In genomic region chr1:17561561-17561985, GRCh38 we compare ENCODE assay signal across 12 cellular contexts. TPM values are rescaled to one million over a fixed set of nuclear protein-coding genes. Genes with fewer than 3 reads are reported as not detected.
DNase-seq lines count a peak whose midpoint lies in the region; ATAC-seq and TF ChIP-seq lines count a peak whose summit lies in the region.
"Had no signal": no experiment of that assay in that cellular context is flagged by ENCODE, and none has a peak within 500 bp of the region (broad histone marks: within the 10 kb centered on the region; RNA-seq: fewer than 3 reads in every experiment).

No MANE protein-coding gene starts in this region.

- H4K20me1 ChIP-seq in IMR-90 (ENCODE audit: insufficient read depth, low read length) = peaks cover 9% of the 10 kb centered on the region; the same call in 1 of the 2 replicates

- peak overlapping the region; percentile 31; the same call in 1 of the 2 replicates for H3K14ac ChIP-seq in IMR-90 (replicated peaks; ENCODE audit: low read depth, low read length)

- no peaks in the 10 kb centered on the region for H3K27me3 ChIP-seq in IMR-90 (ENCODE audit: control insufficient read depth, insufficient read depth, low read length)
- H3K27me3 ChIP-seq in dorsolateral prefrontal cortex = no peaks in the 10 kb centered on the region
- H3K27me3 ChIP-seq in mucosa of rectum (ENCODE audit: control insufficient read depth in 2 of 2, insufficient read depth in 2 of 2, low read length in 2 of 2) = no peaks in the 10 kb centered on the region
- no peaks in the 10 kb centered on the region for H3K27me3 ChIP-seq in tibial nerve
- H3K27me3 ChIP-seq: brain microvascular endothelial cell had no signal

- no peak for TF ChIP-seq RAD21 in IMR-90 (IDR thresholded peaks at IDR 0.05; ENCODE audit: low read length)

- peaks cover 15% of the 10 kb centered on the region for H3K4me1 ChIP-seq in IMR-90 (ENCODE audit: control insufficient read depth, insufficient read depth, low read length)
- peaks cover 32 to 60% of the 10 kb centered on the region in 2 donors for H3K4me1 ChIP-seq in mucosa of rectum (ENCODE audit: control insufficient read depth in 2 of 2, insufficient read depth in 2 of 2, low read length in 2 of 2)
- peaks cover 0 to 69% (median 43%) of the 10 kb centered on the region in 4 donors for H3K4me1 ChIP-seq in tibial nerve

- no peak overlapping the region for H3K4me3 Mint-ChIP-seq in activated CD8-positive, alpha-beta memory T cell treated with anti-CD3 and anti-CD28 coated beads, Interleukin-2, amount 10 ng/mL, durations not matched to agents 7 days and 5 days
- H3K4me3 Mint-ChIP-seq: activated CD8-positive, alpha-beta T cell treated with anti-CD3 and anti-CD28 coated beads for 36 hours had no signal

- peak overlapping the region; percentile 16; the same call in 1 of the 2 replicates for H3K18ac ChIP-seq in IMR-90 (ENCODE audit: low read depth, low read length)

- TF ChIP-seq EP300 in tibial nerve (IDR thresholded peaks at IDR 0.05) = peak in 1 of 2 donors; percentile 64

- H2AFZ ChIP-seq in IMR-90 (replicated peaks; ENCODE audit: low read length, poor library complexity) = peak overlapping the region; percentile 73

- no peaks in the 10 kb centered on the region for H3K36me3 Mint-ChIP-seq in activated CD8-positive, alpha-beta memory T cell treated with anti-CD3 and anti-CD28 coated beads, Interleukin-2, amount 10 ng/mL, durations not matched to agents 7 days and 5 days

- CTCF ChIA-PET in IMR-90 (lab: Yijun Ruan, JAX) = no interaction called here
- CTCF ChIA-PET in activated CD8-positive, alpha-beta memory T cell treated with anti-CD3 and anti-CD28 coated beads, Interleukin-2, amount 10 ng/mL, durations not matched to agents 7 days and 5 days (lab: Charles Lee) = no interaction called here
- CTCF ChIA-PET in RWPE1 (lab: Yijun Ruan, JAX) = interaction anchor here (0.7 kb wide), 1 partner anchor 1640 kb away, joined by 5 read pairs; no protein-coding TSS in a partner anchor

- peak overlapping the region; percentile 93 for H2AK9ac ChIP-seq in IMR-90 (replicated peaks; ENCODE audit: low read depth, low read length, poor library complexity)

- H3K4me1 Mint-ChIP-seq in activated CD8-positive, alpha-beta memory T cell treated with anti-CD3 and anti-CD28 coated beads, Interleukin-2, amount 10 ng/mL, durations not matched to agents 7 days and 5 days = no peaks in the 10 kb centered on the region

- ATAC-seq in IMR-90 (ENCODE audit: low read depth) (peak; percentile 76), GM18505 (IDR thresholded peaks at IDR 0.05; ENCODE audit: unreplicated experiment) (no peak)
- ATAC-seq in activated CD8-positive, alpha-beta memory T cell treated with anti-CD3 and anti-CD28 coated beads, Interleukin-2, amount 10 ng/mL, durations not matched to agents 7 days and 5 days = no peak
- ATAC-seq: activated CD8-positive, alpha-beta T cell treated with anti-CD3 and anti-CD28 coated beads for 36 hours; Panc1 had no signal

- no TSS peak for BruUV-seq in IMR-90 (replicated peaks; lab: Mats Ljungman, UMichigan)

- H3K9ac ChIP-seq in IMR-90 (ENCODE audit: low read depth, low read length) (peak overlapping the region; percentile 6; the same call in 1 of the 2 replicates), mucosa of rectum (ENCODE audit: low read depth in 1 of 2, low read length in 2 of 2) (no peak overlapping the region)

- TF ChIP-seq POLR2A in IMR-90 (IDR thresholded peaks at IDR 0.05; ENCODE audit: low read depth, low read length) = no peak
- no peak for TF ChIP-seq POLR2A in tibial nerve (IDR thresholded peaks at IDR 0.05)
- no peak for TF ChIP-seq POLR2A in GM18505 (IDR thresholded peaks at IDR 0.05; ENCODE audit: borderline replicate concordance, extremely low read depth, insufficient read depth, insufficient read length)

- H2BK120ac ChIP-seq in IMR-90 (ENCODE audit: low read depth, low read length) = peak overlapping the region; percentile 33; the same call in 1 of the 2 replicates

- H3K4me3 ChIP-seq in IMR-90 (ENCODE audit: insufficient read depth, low read depth, low read length) (no peak overlapping the region), dorsolateral prefrontal cortex (peak overlapping the region in 2 of 59 donors; percentile 6), mucosa of rectum (ENCODE audit: low read length in 2 of 2) (no peak overlapping the region), tibial nerve (no peak overlapping the region)

- in situ Hi-C loops in IMR-90 (cut with MboI; ENCODE audit: low sequenced_read_pairs) = no loop called here

- 64% methylated on average over 7 of the region's 9 CpGs; no CpG with 5 or more reads in 1 of the 2 experiments for WGBS in IMR-90 (ENCODE audit: extremely low coverage in 2 of 2, insufficient read length in 1 of 2), 2 experiments
- 29 to 30% methylated on average over 8 to 9 of the region's 9 CpGs for WGBS in tibial nerve, 2 donors

- no peaks in the 10 kb centered on the region for H3K9me3 Mint-ChIP-seq in activated CD8-positive, alpha-beta memory T cell treated with anti-CD3 and anti-CD28 coated beads, Interleukin-2, amount 10 ng/mL, durations not matched to agents 7 days and 5 days (ENCODE audit: low read depth)
- H3K9me3 Mint-ChIP-seq: activated CD8-positive, alpha-beta T cell treated with anti-CD3 and anti-CD28 coated beads for 36 hours had no signal

- peak overlapping the region; percentile 76; the same call in 1 of the 2 replicates for H4K91ac ChIP-seq in IMR-90 (ENCODE audit: insufficient read depth, low read depth, low read length)

- peak overlapping the region; percentile 41; the same call in 1 of the 2 replicates for H3K23ac ChIP-seq in IMR-90 (ENCODE audit: low read depth, low read length)

- H2AK5ac ChIP-seq in IMR-90 (ENCODE audit: low read depth, low read length) = peak overlapping the region; percentile 88

- H3K4ac ChIP-seq in IMR-90 (ENCODE audit: low read depth, low read length) = peak overlapping the region; percentile 41

- H3K4me2 ChIP-seq in IMR-90 (ENCODE audit: low read depth, low read length) = peak overlapping the region; percentile 31; the same call in 1 of the 2 replicates

- H3K27ac ChIP-seq in IMR-90 (ENCODE audit: insufficient read depth, low read length) = peak overlapping the region; percentile 22
- peak overlapping the region in 51 of 59 donors; percentile 8 to 90 (median 60) for H3K27ac ChIP-seq in dorsolateral prefrontal cortex
- peak overlapping the region; percentile 32 to 41 for H3K27ac ChIP-seq in mucosa of rectum (ENCODE audit: low read depth in 2 of 2, low read length in 2 of 2)
- H3K27ac ChIP-seq in tibial nerve = peak overlapping the region; percentile 71 to 96 (median 86)
- no peak overlapping the region; the same call in 1 of the 2 replicates for H3K27ac ChIP-seq in RWPE1
- H3K27ac ChIP-seq: brain microvascular endothelial cell had no signal

- no peak overlapping the region for H3K56ac ChIP-seq in IMR-90 (ENCODE audit: extremely low read depth, insufficient read depth, low read length)

- dilution Hi-C loops in IMR-90 (cut with HindIII; ENCODE audit: low sequenced_read_pairs, unreplicated experiment) = no loop called here

- no peak overlapping the region for H2BK5ac ChIP-seq in IMR-90 (ENCODE audit: low read depth, low read length, poor library complexity, severe bottlenecking)

- intact Hi-C loops in IMR-90 (cut with micrococcal nuclease) = no loop called here
- intact Hi-C loops in dorsolateral prefrontal cortex (cut with DNase I) = no loop called here

- H3K27ac Mint-ChIP-seq in activated CD8-positive, alpha-beta memory T cell treated with anti-CD3 and anti-CD28 coated beads, Interleukin-2, amount 10 ng/mL, durations not matched to agents 7 days and 5 days = no peak overlapping the region
- H3K27ac Mint-ChIP-seq: activated CD8-positive, alpha-beta T cell treated with anti-CD3 and anti-CD28 coated beads for 36 hours had no signal

- POLR2A ChIA-PET in IMR-90 (lab: Charles Lee; ENCODE audit: unreplicated experiment) (no interaction called here), RWPE1 (lab: Yijun Ruan, JAX; ENCODE audit: low non-redundant PET) (interaction anchor here (0.6 kb wide), 1 partner anchor 122 kb away, joined by 3 read pairs; the partner anchor contains the start of gene RCC2)

- H3K9me3 ChIP-seq in IMR-90 (ENCODE audit: control insufficient read depth, insufficient read depth, low read length) (no peaks in the 10 kb centered on the region), mucosa of rectum (ENCODE audit: control insufficient read depth in 2 of 2, low read length in 2 of 2) (no peaks in the 10 kb centered on the region), tibial nerve (no peaks in the 10 kb centered on the region)

- peak overlapping the region; percentile 60 to 79; a peak in 2 of 4 replicates for H4K8ac ChIP-seq in IMR-90 (ENCODE audit: low read depth in 2 of 2, low read length in 2 of 2)

- no peaks in the 10 kb centered on the region for H3K27me3 Mint-ChIP-seq in activated CD8-positive, alpha-beta memory T cell treated with anti-CD3 and anti-CD28 coated beads, Interleukin-2, amount 10 ng/mL, durations not matched to agents 7 days and 5 days
- H3K27me3 Mint-ChIP-seq: activated CD8-positive, alpha-beta T cell treated with anti-CD3 and anti-CD28 coated beads for 36 hours had no signal

- 0 out of 3 replicates have a peak overlapping the region, but pooled peaks have one; percentile 64 for H2BK15ac ChIP-seq in IMR-90 (ENCODE audit: low read depth, low read length)

- no peak overlapping the region for H2BK20ac ChIP-seq in IMR-90 (ENCODE audit: low read depth, low read length)

- peak overlapping the region; percentile 45 for H4K5ac ChIP-seq in IMR-90 (ENCODE audit: low read depth, low read length)

- H3K9me1 ChIP-seq in IMR-90 (ENCODE audit: insufficient read depth, low read length) = peaks cover 14% of the 10 kb centered on the region

- peaks cover 47 to 71% of the 10 kb centered on the region in 2 experiments for H3K79me1 ChIP-seq in IMR-90 (ENCODE audit: low read depth in 1 of 2, low read length in 2 of 2)

- no peak for TF ChIP-seq CTCF in IMR-90 (conservative IDR thresholded peaks at IDR 0.05; ENCODE audit: low read depth, low read length)
- no peak for TF ChIP-seq CTCF in dorsolateral prefrontal cortex (IDR thresholded peaks at IDR 0.05 in 54 of 56, conservative IDR thresholded peaks at IDR 0.05 in 2 of 56; ENCODE audit: low read depth in 1 of 56, partially characterized antibody in 56 of 56)
- TF ChIP-seq CTCF in tibial nerve (IDR thresholded peaks at IDR 0.05) = no peak
- no peak for TF ChIP-seq CTCF in RWPE1 (conservative IDR thresholded peaks at IDR 0.05; ENCODE audit: low read depth)

- H3K36me3 ChIP-seq in IMR-90 (ENCODE audit: control insufficient read depth, insufficient read depth, low read length) = no peaks in the 10 kb centered on the region
- no peaks in the 10 kb centered on the region for H3K36me3 ChIP-seq in mucosa of rectum (ENCODE audit: control insufficient read depth in 2 of 2, insufficient read depth in 2 of 2, low read length in 2 of 2)
- H3K36me3 ChIP-seq in tibial nerve = no peaks in the 10 kb centered on the region
- H3K36me3 ChIP-seq: brain microvascular endothelial cell had no signal

- DNase-seq in IMR-90 (no peak), dorsolateral prefrontal cortex (peak in 1 of 10 donors; percentile 67), tibial nerve (ENCODE audit: low spot score in 2 of 2) (no peak), DMS114 treated with DMSO at 0.1 percent for 48 hours (lab: John Stamatoyannopoulos, UW; ENCODE audit: unreplicated experiment) (no peak), RWPE1 (ENCODE audit: low spot score) (no peak)
- no peak for DNase-seq in activated CD8-positive, alpha-beta memory T cell treated with anti-CD3 and anti-CD28 coated beads, Interleukin-2, amount 10 ng/mL, durations not matched to agents 7 days and 5 days
- DNase-seq: activated CD8-positive, alpha-beta T cell treated with anti-CD3 and anti-CD28 coated beads for 36 hours; brain microvascular endothelial cell; NCI-H1105 had no signal

RNA-seq across cellular contexts. Expression of gene ARHGEF10L, which starts 22.1 kb away (rescaled TPM):
- total RNA-seq in IMR-90 (2012; rRNA removed) (4.8 and 5.0 TPM in 2 replicates), dorsolateral prefrontal cortex (10 to 100 TPM; 25.8 to 86.0 (median 36.9) TPM), tibial nerve (10 to 100 TPM; 38.5 to 73.8 (median 41.7) TPM)
- polyA plus RNA-seq in IMR-90 (2012; rRNA removed) = 12.4 and 14.5 TPM in 2 replicates
- polyA plus RNA-seq in IMR-90 (2012; cell fraction: cytosol; rRNA removed) = 7.7 and 12.8 TPM in 2 replicates
- polyA plus RNA-seq in IMR-90 (2012; cell fraction: nucleus; rRNA removed; ENCODE audit: low replicate concordance) = 23.3 and 59.8 TPM in 2 replicates
- not detected for total RNA-seq in activated CD8-positive, alpha-beta memory T cell treated with anti-CD3 and anti-CD28 coated beads, Interleukin-2, amount 10 ng/mL, durations not matched to agents 7 days and 5 days
- total RNA-seq: activated CD8-positive, alpha-beta T cell treated with anti-CD3 and anti-CD28 coated beads for 36 hours had no signal
